13 cellular contexts compared by ENCODE assay signal in the genomic region with DNA sequence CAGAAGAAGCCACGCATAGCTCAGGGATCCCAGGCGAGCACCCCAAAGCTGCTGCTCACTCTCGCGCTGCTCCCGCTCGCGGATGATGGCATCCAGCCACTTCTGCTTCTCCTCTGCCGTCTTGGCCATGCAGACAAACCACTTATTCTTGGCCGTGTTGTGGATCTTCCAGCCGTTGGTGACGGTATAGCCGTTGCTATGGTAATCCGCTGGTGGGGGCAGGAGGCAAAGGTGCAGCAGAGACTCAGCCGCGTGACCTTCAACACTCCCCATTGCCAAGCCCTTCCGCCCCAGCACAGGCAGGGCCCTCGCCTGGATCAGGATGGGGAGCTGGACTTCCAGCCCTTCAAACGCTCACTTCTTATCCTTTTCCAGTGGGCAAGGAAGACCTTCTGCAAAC.
A peak's percentile ranks its signal among the peaks of the same experiment; 100 is the strongest.
DNase-seq lines count a peak whose midpoint lies in the region; ATAC-seq lines count a peak whose summit lies in the region.
"Had no signal": no experiment of that assay in that cellular context is flagged by ENCODE, and none has a peak within 500 bp of the region (broad histone marks: within the 10 kb centered on the region; RNA-seq: fewer than 3 reads in every experiment).

No MANE protein-coding gene starts in this region.

- peaks cover 59% of the 10 kb centered on the region for H3K36me3 Mint-ChIP-seq in activated CD8-positive, alpha-beta memory T cell treated with anti-CD3 and anti-CD28 coated beads, Interleukin-2, amount 10 ng/mL, durations not matched to agents 7 days and 5 days

- intact Hi-C loops in left colon (cut with DNase I, micrococcal nuclease): no loop called here

- H3K4me3 Mint-ChIP-seq in activated CD8-positive, alpha-beta memory T cell treated with anti-CD3 and anti-CD28 coated beads, Interleukin-2, amount 10 ng/mL, durations not matched to agents 7 days and 5 days: no peak overlapping the region
- H3K4me3 Mint-ChIP-seq: activated B cell treated with CpG ODN at 0.5 μM for 24 hours; activated T-cell treated with anti-CD3 and anti-CD28 coated beads, Interleukin-2, amount 50 U/mL, for 72 hours had no signal

- H3K27ac Mint-ChIP-seq in activated CD8-positive, alpha-beta memory T cell treated with anti-CD3 and anti-CD28 coated beads, Interleukin-2, amount 10 ng/mL, durations not matched to agents 7 days and 5 days: peak overlapping the region; percentile 7
- H3K27ac Mint-ChIP-seq: activated B cell treated with CpG ODN at 0.5 μM for 24 hours; activated T-cell treated with anti-CD3 and anti-CD28 coated beads, Interleukin-2, amount 50 U/mL, for 72 hours had no signal

- H3K9me3 Mint-ChIP-seq in activated CD8-positive, alpha-beta memory T cell treated with anti-CD3 and anti-CD28 coated beads, Interleukin-2, amount 10 ng/mL, durations not matched to agents 7 days and 5 days (ENCODE audit: low read depth): no peaks in the 10 kb centered on the region
- H3K9me3 Mint-ChIP-seq: activated B cell treated with CpG ODN at 0.5 μM for 24 hours; activated T-cell treated with anti-CD3 and anti-CD28 coated beads, Interleukin-2, amount 50 U/mL, for 72 hours had no signal

- DNase-seq in activated CD8-positive, alpha-beta memory T cell treated with anti-CD3 and anti-CD28 coated beads, Interleukin-2, amount 10 ng/mL, durations not matched to agents 7 days and 5 days: no peak
- DNase-seq in activated CD8-positive, alpha-beta memory T cell treated with anti-CD3 and anti-CD28 coated beads for 24 hours: no peak
- DNase-seq in amniotic epithelial cell (ENCODE audit: low read depth) (peak; percentile 79), left colon (peak; percentile 73 to 86), mucosa of gallbladder (ENCODE audit: low spot score) (no peak)
- DNase-seq in activated naive CD4-positive, alpha-beta T cell treated with anti-CD3 and anti-CD28 coated beads, Interleukin-2, amount 50 U/mL, for 16 hours: no peak
- DNase-seq in stimulated activated CD4-positive, alpha-beta T cell treated with anti-CD3 and anti-CD28 coated beads, Interleukin-1b, Interleukin-23, amount 100 ng/mL, for 48 hours: no peak
- DNase-seq: activated B cell treated with CpG ODN at 0.5 μM for 24 hours; activated T-cell treated with anti-CD3 and anti-CD28 coated beads, Interleukin-2, amount 50 U/mL, for 72 hours; dermis blood vessel endothelial cell; GOT3; PC-3 had no signal

- CTCF ChIA-PET in activated CD8-positive, alpha-beta memory T cell treated with anti-CD3 and anti-CD28 coated beads, Interleukin-2, amount 10 ng/mL, durations not matched to agents 7 days and 5 days (lab: Charles Lee): interaction anchor here (1.1 to 1.3 kb wide), 2 partner anchors 33 to 214 kb away, joined by 3 to 4 read pairs; no protein-coding TSS in a partner anchor

- peaks cover 40% of the 10 kb centered on the region for H3K4me1 Mint-ChIP-seq in activated CD8-positive, alpha-beta memory T cell treated with anti-CD3 and anti-CD28 coated beads, Interleukin-2, amount 10 ng/mL, durations not matched to agents 7 days and 5 days

- ATAC-seq in activated CD8-positive, alpha-beta memory T cell treated with anti-CD3 and anti-CD28 coated beads, Interleukin-2, amount 10 ng/mL, durations not matched to agents 7 days and 5 days: no peak
- peak; percentile 90 for ATAC-seq in left colon
- ATAC-seq: activated T-cell treated with anti-CD3 and anti-CD28 coated beads, Interleukin-2, amount 50 U/mL, for 72 hours; PC-3 had no signal

- H3K27ac ChIP-seq in temporal lobe (ENCODE audit: low read depth, low read length): peak overlapping the region; percentile 48

- H3K27me3 Mint-ChIP-seq in activated CD8-positive, alpha-beta memory T cell treated with anti-CD3 and anti-CD28 coated beads, Interleukin-2, amount 10 ng/mL, durations not matched to agents 7 days and 5 days: no peaks in the 10 kb centered on the region
- H3K27me3 Mint-ChIP-seq: activated B cell treated with CpG ODN at 0.5 μM for 24 hours had no signal

Comparison
In these comparisons a context has a peak if more than half of its experiments do, and no peak if none do; other contexts are left out.
1. DNase-seq: peak in amniotic epithelial cell (single experiment) and left colon (2 of 2); none in activated CD8-positive, alpha-beta memory T cell treated with anti-CD3 and anti-CD28 coated beads, Interleukin-2, amount 10 ng/mL, durations not matched to agents 7 days and 5 days (single experiment), activated CD8-positive, alpha-beta memory T cell treated with anti-CD3 and anti-CD28 coated beads for 24 hours (single experiment), activated naive CD4-positive, alpha-beta T cell treated with anti-CD3 and anti-CD28 coated beads, Interleukin-2, amount 50 U/mL, for 16 hours (single experiment), stimulated activated CD4-positive, alpha-beta T cell treated with anti-CD3 and anti-CD28 coated beads, Interleukin-1b, Interleukin-23, amount 100 ng/mL, for 48 hours (single experiment) and mucosa of gallbladder (single experiment).